9 cellular contexts compared by ENCODE assay signal in the genomic region with DNA sequence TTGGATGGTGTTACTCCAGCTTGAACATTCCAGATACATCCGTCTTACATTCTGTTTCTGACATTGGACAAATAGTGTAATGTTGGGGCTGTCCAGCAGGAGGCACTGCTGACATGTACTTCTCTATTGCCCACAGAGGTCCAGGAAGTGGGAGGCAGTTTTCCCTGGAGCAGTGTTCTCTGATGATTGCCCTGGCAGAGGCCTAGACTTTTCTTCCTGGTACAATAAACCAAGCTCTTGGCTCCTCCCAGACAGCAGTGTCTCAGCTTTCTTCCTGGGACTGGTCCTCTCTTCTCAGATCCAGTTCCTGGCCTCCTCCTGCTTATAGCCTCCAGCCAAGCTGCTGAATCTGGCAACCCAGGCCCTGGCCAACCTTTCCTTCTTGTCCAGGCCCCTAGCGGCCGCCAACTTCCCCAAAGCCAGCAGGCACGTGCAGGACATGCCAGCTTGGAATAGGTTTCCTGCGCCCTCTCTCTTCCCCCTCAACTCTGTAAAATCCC. TPM values are rescaled to one million over a fixed set of nuclear protein-coding genes. Genes with fewer than 3 reads are reported as not detected.
A peak's percentile ranks its signal among the peaks of the same experiment; 100 is the strongest.
DNase-seq lines count a peak whose midpoint lies in the region; ATAC-seq and TF ChIP-seq lines count a peak whose summit lies in the region.
"Had no signal": no experiment of that assay in that cellular context is flagged by ENCODE, and none has a peak within 500 bp of the region (broad histone marks: within the 10 kb centered on the region; RNA-seq: fewer than 3 reads in every experiment).

No MANE protein-coding gene starts in this region.

- H2AFZ ChIP-seq in KMS-11 (ENCODE audit: low read depth): no peak overlapping the region

- no peak overlapping the region for H3K27ac Mint-ChIP-seq in activated naive CD8-positive, alpha-beta T cell treated with anti-CD3 and anti-CD28 coated beads for 36 hours

- 59 to 66% (median 62%) methylated on average over 5 of the region's 5 CpGs for WGBS in ovary, 3 donors

- no peaks in the 10 kb centered on the region for H4K20me1 ChIP-seq in KMS-11 (ENCODE audit: insufficient read depth)

- H3K4me2 ChIP-seq in KMS-11: peak overlapping the region; percentile 77

- no peaks in the 10 kb centered on the region for H3K27me3 Mint-ChIP-seq in activated naive CD8-positive, alpha-beta T cell treated with anti-CD3 and anti-CD28 coated beads for 36 hours

- TF ChIP-seq CTCF in KMS-11 (conservative IDR thresholded peaks at IDR 0.05; ENCODE audit: low read depth, low read length): peak; percentile 89
- TF ChIP-seq CTCF in RWPE2 (IDR thresholded peaks at IDR 0.05; ENCODE audit: poor library complexity, severe bottlenecking): peak; percentile 91
- TF ChIP-seq CTCF in ovary (IDR thresholded peaks at IDR 0.05): peak in 1 of 3 donors; percentile 33

- H3K9me3 Mint-ChIP-seq in activated naive CD8-positive, alpha-beta T cell treated with anti-CD3 and anti-CD28 coated beads for 36 hours: no peaks in the 10 kb centered on the region

- H3K36me3 ChIP-seq in KMS-11 (ENCODE audit: insufficient read depth) (no peaks in the 10 kb centered on the region), RWPE2 (ENCODE audit: low read depth) (no peaks in the 10 kb centered on the region), ovary (no peaks in the 10 kb centered on the region)

- H3K4me3 Mint-ChIP-seq in activated naive CD8-positive, alpha-beta T cell treated with anti-CD3 and anti-CD28 coated beads for 36 hours: no peak overlapping the region

- H3K9me3 ChIP-seq in RWPE2 (ENCODE audit: severe bottlenecking): no peaks in the 10 kb centered on the region
- H3K9me3 ChIP-seq in ovary: no peaks in the 10 kb centered on the region

- H3K27me3 ChIP-seq in KMS-11 (ENCODE audit: insufficient read depth, low read depth) (no peaks in the 10 kb centered on the region), RWPE2 (ENCODE audit: insufficient read depth, poor library complexity, severe bottlenecking) (no peaks in the 10 kb centered on the region), ovary (no peaks in the 10 kb centered on the region)

- intact Hi-C loops in ovary (cut with DNase I): loop anchor here in 3 of 4 donors (2.0 to 10.0 kb wide), 5 partner anchors 185 to 433 kb away; no protein-coding TSS in a partner anchor

- DNase-seq in DMS153 treated with DMSO at 0.1 percent for 48 hours (lab: John Stamatoyannopoulos, UW; ENCODE audit: unreplicated experiment) (peak; percentile 83), RWPE2 (ENCODE audit: low spot score) (peak; percentile 78), glomerular visceral epithelial cell (ENCODE audit: extremely low spot score) (peak; percentile 87), ovary (peak in 3 of 5 donors; percentile 34 to 63 (median 56)), mesenteric fat pad (ENCODE audit: low spot score) (no peak)
- DNase-seq in activated naive CD8-positive, alpha-beta T cell treated with anti-CD3 and anti-CD28 coated beads for 36 hours: peak; percentile 36

- no peak overlapping the region for H3K9ac ChIP-seq in KMS-11

- TF ChIP-seq POLR2A in ovary (IDR thresholded peaks at IDR 0.05): no peak

- H3K4me3 ChIP-seq in KMS-11 (IDR thresholded peaks at IDR 0.05; ENCODE audit: insufficient read depth, low read depth, low read length): no peak overlapping the region
- no peak overlapping the region for H3K4me3 ChIP-seq in RWPE2 (ENCODE audit: severe bottlenecking)
- H3K4me3 ChIP-seq in ovary: no peak overlapping the region

- H3K79me2 ChIP-seq in KMS-11 (ENCODE audit: insufficient read depth, low read depth): no peaks in the 10 kb centered on the region

- H3K36me3 Mint-ChIP-seq in activated naive CD8-positive, alpha-beta T cell treated with anti-CD3 and anti-CD28 coated beads for 36 hours: no peaks in the 10 kb centered on the region

- peak; percentile 89 for ATAC-seq in RWPE2 (ENCODE audit: low read depth)
- no peak for ATAC-seq in GM18858 (IDR thresholded peaks at IDR 0.05; ENCODE audit: unreplicated experiment)

- H3K4me1 ChIP-seq in KMS-11 (ENCODE audit: low read depth, poor library complexity, severe bottlenecking) (peaks cover 91% of the 10 kb centered on the region), RWPE2 (ENCODE audit: insufficient read depth, poor library complexity, severe bottlenecking) (peaks cover 15% of the 10 kb centered on the region), ovary (ENCODE audit: insufficient read depth) (no peaks in the 10 kb centered on the region)

- no peak for TF ChIP-seq EP300 in ovary (IDR thresholded peaks at IDR 0.05)

- H3K27ac ChIP-seq in KMS-11: no peak overlapping the region
- H3K27ac ChIP-seq in RWPE2 (ENCODE audit: poor library complexity, severe bottlenecking): peak overlapping the region; percentile 48
- no peak overlapping the region for H3K27ac ChIP-seq in ovary

- peaks cover 15% of the 10 kb centered on the region for H3K4me1 Mint-ChIP-seq in activated naive CD8-positive, alpha-beta T cell treated with anti-CD3 and anti-CD28 coated beads for 36 hours

RNA-seq across cellular contexts. Expression of gene IFNLR1, which starts 14.9 kb away (rescaled TPM):
- 1 to 10 TPM; 6.3 to 7.3 TPM for total RNA-seq in activated naive CD8-positive, alpha-beta T cell treated with anti-CD3 and anti-CD28 coated beads for 36 hours
- total RNA-seq in ovary (1 to 10 TPM; 1.1 to 2.8 (median 2.0) TPM), mesenteric fat pad (0.22 TPM)
- polyA plus RNA-seq in ovary: under 1 TPM; 0.40 to 0.42 TPM

RNA-seq across cellular contexts. Expression of gene IL22RA1, which starts 59.1 kb away (rescaled TPM):
- not detected for total RNA-seq in activated naive CD8-positive, alpha-beta T cell treated with anti-CD3 and anti-CD28 coated beads for 36 hours
- total RNA-seq in ovary (under 1 TPM in 6 of 7 donors, not detected in 1; 0.07 to 0.74 (median 0.38) TPM), mesenteric fat pad (not detected)
- 1 to 10 TPM in 1 of 2 donors, under 1 TPM in 1; 0.16 to 1.5 TPM for polyA plus RNA-seq in ovary
- total RNA-seq: activated CD8-positive, alpha-beta memory T cell treated with anti-CD3 and anti-CD28 coated beads for 36 hours had no signal
